Comparison of ENCODE assay signal across 18 cellular contexts in the genomic region with DNA sequence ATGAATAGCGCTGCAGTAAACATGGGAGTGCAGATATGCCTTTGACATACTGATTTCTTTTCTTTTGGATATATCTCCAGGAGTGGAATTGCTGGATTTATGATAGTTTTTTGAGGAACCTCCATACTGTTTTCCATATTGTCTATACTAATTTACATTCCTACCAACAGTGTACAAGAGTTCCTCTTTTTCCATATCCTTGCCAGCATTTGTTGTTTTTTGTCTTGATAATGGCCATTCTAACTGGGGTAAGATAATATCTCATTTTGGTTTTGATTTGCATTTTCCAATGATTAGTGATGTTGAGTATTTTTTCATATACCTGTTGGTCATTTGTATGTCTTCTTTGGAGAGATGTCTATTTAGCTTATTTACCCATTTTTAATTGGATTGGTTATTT.
"Had no signal": no experiment of that assay in that cellular context is flagged by ENCODE, and none has a peak within 500 bp of the region (broad histone marks: within the 10 kb centered on the region; RNA-seq: fewer than 3 reads in every experiment).

No MANE protein-coding gene starts in this region.

- H3K27ac Mint-ChIP-seq: effector memory CD8-positive, alpha-beta T cell; naive thymus-derived CD8-positive, alpha-beta T cell; stimulated activated naive B cell treated with anti-CD40 and anti-IgM and Interleukin-4, amounts not matched to agents 10 μg/mL and 1 μg/mL and 100 μg/mL, for 72 hours; stimulated activated naive CD8-positive, alpha-beta T cell treated with anti-CD3 and anti-CD28 coated beads, Interleukin-15, amount 100 ng/mL, for 72 hours had no signal

- H3K36me3 Mint-ChIP-seq: stimulated activated naive B cell treated with anti-CD40 and anti-IgM and Interleukin-4, amounts not matched to agents 10 μg/mL and 1 μg/mL and 100 μg/mL, for 72 hours had no signal

- H3K4me3 Mint-ChIP-seq: effector memory CD8-positive, alpha-beta T cell; naive thymus-derived CD8-positive, alpha-beta T cell; stimulated activated naive B cell treated with anti-CD40 and anti-IgM and Interleukin-4, amounts not matched to agents 10 μg/mL and 1 μg/mL and 100 μg/mL, for 72 hours; stimulated activated naive CD8-positive, alpha-beta T cell treated with anti-CD3 and anti-CD28 coated beads, Interleukin-15, amount 100 ng/mL, for 72 hours had no signal

- H3K9me3 Mint-ChIP-seq: effector memory CD8-positive, alpha-beta T cell; stimulated activated naive B cell treated with anti-CD40 and anti-IgM and Interleukin-4, amounts not matched to agents 10 μg/mL and 1 μg/mL and 100 μg/mL, for 72 hours; stimulated activated naive CD8-positive, alpha-beta T cell treated with anti-CD3 and anti-CD28 coated beads, Interleukin-15, amount 100 ng/mL, for 72 hours had no signal

- H3K4me3 ChIP-seq: esophagus muscularis mucosa, gastroesophageal sphincter, mucosa of descending colon, right atrium auricular region, sigmoid colon, skin epidermis, thoracic aorta, transverse colon had no signal

- ATAC-seq: effector memory CD8-positive, alpha-beta T cell; gastroesophageal sphincter; left lobe of liver; mucosa of descending colon; naive thymus-derived CD8-positive, alpha-beta T cell; stimulated activated naive CD8-positive, alpha-beta T cell treated with anti-CD3 and anti-CD28 coated beads, Interleukin-15, amount 100 ng/mL, for 72 hours had no signal

- DNase-seq: effector memory CD8-positive, alpha-beta T cell; glutamatergic neuron; islet precursor cell; mammary epithelial cell; mucosa of descending colon; naive thymus-derived CD8-positive, alpha-beta T cell; sigmoid colon; stimulated activated CD4-positive, alpha-beta T cell treated with anti-CD3 and anti-CD28 coated beads, Interleukin-2, amount 100 ng/mL, for 24 hours; stimulated activated CD4-positive, alpha-beta T cell treated with anti-CD3 and anti-CD28 coated beads, Interleukin-4, amount 100 ng/mL, for 4 hours; stimulated activated naive B cell treated with anti-CD40 and anti-IgM and Interleukin-4, amounts not matched to agents 10 μg/mL and 1 μg/mL and 100 μg/mL, for 72 hours; stimulated activated naive CD8-positive, alpha-beta T cell treated with anti-CD3 and anti-CD28 coated beads, Interleukin-15, amount 100 ng/mL, for 72 hours; transverse colon had no signal
